8 cellular contexts compared by ENCODE assay signal in genomic region chr22:24555496-24556253, GRCh38. TPM values are rescaled to one million over a fixed set of nuclear protein-coding genes. Genes with fewer than 3 reads are reported as not detected.
A peak's percentile ranks its signal among the peaks of the same experiment; 100 is the strongest.
DNase-seq lines count a peak whose midpoint lies in the region; FAIRE-seq and TF ChIP-seq lines count a peak whose summit lies in the region.

Gene SNRPD3 (plus strand): TSS chr22:24555999. CDS start chr22:24557675, 1,676 bp downstream.

- H3K9me3 ChIP-seq in HAP-1 (no peaks in the 10 kb centered on the region), MM.1S (replicated peaks; ENCODE audit: insufficient read depth, low read length) (no peaks in the 10 kb centered on the region), SJCRH30 (replicated peaks) (no peaks in the 10 kb centered on the region), stomach (no peaks in the 10 kb centered on the region)

- H3K36me3 Mint-ChIP-seq in neural crest cell (ENCODE audit: low read depth), result peaks cover 3% of the 10 kb centered on the region

- DNase-seq in HAP-1 (ENCODE audit: low spot score in 2 of 2) (peak; percentile 92 to 95), MM.1S (peak; percentile 92), SJCRH30 (peak; percentile 94 to 95), foreskin fibroblast (peak; percentile 90 to 97), neural crest cell (ENCODE audit: low read depth, low spot score) (peak; percentile 86), stomach (peak; percentile 94)
- DNase-seq in activated gamma-delta T cell treated with anti-CD3 and anti-CD28 coated beads, Interleukin-2, amount 50 U/mL, for 16 hours (ENCODE audit: low read depth), result peak; percentile 87

- in situ Hi-C loops in HAP-1 (cut with MboI; ENCODE audit: low sequenced_read_pairs), result no loop called here

- H3K27ac ChIP-seq in MM.1S (ENCODE audit: low read length) (peak within 1 kb of the TSS; percentile 92), SJCRH30 (peak within 1 kb of the TSS; percentile 98), stomach (peak within 1 kb of the TSS; percentile 92 to 98 (median 97))

- H3K27me3 ChIP-seq in HAP-1 (ENCODE audit: low read depth) (no peaks in the 10 kb centered on the region), MM.1S (replicated peaks; ENCODE audit: insufficient read depth, low read length) (no peaks in the 10 kb centered on the region), SJCRH30 (no peaks in the 10 kb centered on the region), stomach (no peaks in the 10 kb centered on the region)

- WGBS in stomach, 5 donors, result 0 to 1% (median 1%) methylated on average over 30 to 46 of the region's 46 CpGs

- intact Hi-C loops in stomach (cut with DNase I; ENCODE audit: low total_unique reads), result no loop called here

- peak; percentile 3 for FAIRE-seq in G401.6 (lab: Jason Lieb, UNC)

- peak within 1 kb of the TSS; percentile 85 for H2AFZ ChIP-seq in MM.1S (ENCODE audit: low read length)

- H3K4me1 ChIP-seq in HAP-1 (peaks cover 2% of the 10 kb centered on the region; the same call in 1 of the 2 replicates), MM.1S (ENCODE audit: low read length) (peaks cover 21% of the 10 kb centered on the region), SJCRH30 (peaks cover 16% of the 10 kb centered on the region), stomach (peaks cover 50 to 75% (median 60%) of the 10 kb centered on the region in 4 donors)

- H3F3A ChIP-seq in MM.1S (ENCODE audit: insufficient read depth, low read length), result 0 out of 2 replicates have a peak, but pooled peaks cover 3% of the 10 kb centered on the region

- no peaks in the 10 kb centered on the region for H3K27me3 Mint-ChIP-seq in neural crest cell (ENCODE audit: low read depth)

- H3K9me2 ChIP-seq in MM.1S (replicated peaks; ENCODE audit: insufficient read depth, low read length), result no peaks in the 10 kb centered on the region

- peak within 1 kb of the TSS; percentile 95 for H3K4me3 Mint-ChIP-seq in neural crest cell

- H3K4me3 ChIP-seq in HAP-1 (peak within 1 kb of the TSS; percentile 82), MM.1S (ENCODE audit: low read length) (peak within 1 kb of the TSS; percentile 96), SJCRH30 (peak within 1 kb of the TSS; percentile 92), foreskin fibroblast (ENCODE audit: low read depth in 1 of 2, low read length in 2 of 2) (peak within 1 kb of the TSS; percentile 89 to 100), stomach (peak within 1 kb of the TSS; percentile 77 to 95 (median 88))

- H3K27ac Mint-ChIP-seq in neural crest cell (ENCODE audit: unreplicated experiment), result peak within 1 kb of the TSS; percentile 99

- H3K36me3 ChIP-seq in HAP-1 (replicated peaks), result peaks cover 25% of the 10 kb centered on the region
- no peaks in the 10 kb centered on the region; the same call in 1 of the 2 replicates for H3K36me3 ChIP-seq in MM.1S (replicated peaks; ENCODE audit: insufficient read depth, low read length)
- H3K36me3 ChIP-seq in SJCRH30, result peaks cover 23% of the 10 kb centered on the region
- H3K36me3 ChIP-seq in stomach, result peaks cover 18 to 40% (median 36%) of the 10 kb centered on the region in 4 donors

- peaks cover 96% of the 10 kb centered on the region for H3K79me2 ChIP-seq in MM.1S (ENCODE audit: low read length)

- H3K9me3 Mint-ChIP-seq in neural crest cell, result no peaks in the 10 kb centered on the region

- TF ChIP-seq CTCF in MM.1S (IDR thresholded peaks at IDR 0.05; ENCODE audit: low read length), result no peak
- TF ChIP-seq CTCF in foreskin fibroblast (IDR thresholded peaks at IDR 0.05; ENCODE audit: low read depth, low read length), result no peak
- TF ChIP-seq CTCF in neural crest cell (conservative IDR thresholded peaks at IDR 0.05), result peak; percentile 40
- peak in 3 of 7 experiments; percentile 17 to 35 (median 20) for TF ChIP-seq CTCF in stomach (IDR thresholded peaks at IDR 0.05)

- 0 out of 2 replicates have a peak, but pooled peaks cover 11% of the 10 kb centered on the region for H4K20me1 ChIP-seq in MM.1S (ENCODE audit: insufficient read depth, low read length)

- peak; percentile 28 for TF ChIP-seq EP300 in stomach (IDR thresholded peaks at IDR 0.05)

- H3K4me1 Mint-ChIP-seq in neural crest cell, result peaks cover 50% of the 10 kb centered on the region

- H3K4me2 ChIP-seq in MM.1S (ENCODE audit: low read depth, low read length), result peak within 1 kb of the TSS; percentile 97

- no peak for TF ChIP-seq POLR2A in stomach (IDR thresholded peaks at IDR 0.05)

- H3K9ac ChIP-seq in MM.1S (ENCODE audit: low read length), result peak within 1 kb of the TSS; percentile 99

RNA-seq across cellular contexts. Expression of gene SNRPD3, which starts in this region (rescaled TPM):
- total RNA-seq in SJCRH30 (2014; rRNA removed; shearing (Covaris generic)), result 252 and 278 TPM in 2 replicates
- total RNA-seq in neural crest cell (151 and 159 TPM in 2 replicates), stomach (100 to 1,000 TPM in 4 of 5 donors, 10 to 100 TPM in 1; 75.6 to 153 (median 121) TPM)
- 100 to 1,000 TPM; 101 to 144 (median 109) TPM for polyA plus RNA-seq in stomach

Comparison
In these comparisons a context has a peak if more than half of its experiments do, and no peak if none do; other contexts are left out.
1. Peak in every context shown above with its lines: DNase-seq, H3K4me3 ChIP-seq and H3K27ac ChIP-seq.